8 cellular contexts compared by ENCODE assay signal in the genomic region with DNA sequence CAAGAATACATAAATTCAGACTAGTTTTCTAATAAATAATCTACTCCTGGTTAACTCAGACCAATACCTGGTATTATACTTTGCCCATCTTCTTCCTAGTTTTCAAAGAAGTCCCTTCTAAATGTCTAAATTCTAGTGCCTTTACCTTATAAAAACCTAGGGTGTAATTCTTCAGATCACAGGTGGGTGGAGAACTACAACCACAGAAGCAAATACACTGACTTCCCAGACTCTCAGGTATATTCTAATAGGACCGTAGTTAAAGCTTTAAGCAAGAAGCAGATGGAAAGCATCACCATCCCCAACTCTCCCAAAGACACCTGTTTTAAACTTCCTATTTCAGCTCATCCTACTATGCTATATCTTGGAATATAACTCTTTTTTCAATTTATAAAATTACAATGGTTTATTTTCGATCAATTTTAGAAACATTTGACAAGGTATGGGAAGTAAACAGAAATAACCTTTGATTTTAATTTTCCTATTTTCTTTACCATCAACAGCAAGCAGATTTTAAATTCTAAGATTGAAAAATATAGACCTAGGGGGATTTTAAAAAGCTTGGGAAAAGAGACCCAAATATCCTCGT. TPM values are rescaled to one million over a fixed set of nuclear protein-coding genes. Genes with fewer than 3 reads are reported as not detected.
DNase-seq lines count a peak whose midpoint lies in the region; ATAC-seq, FAIRE-seq and TF ChIP-seq lines count a peak whose summit lies in the region.

No MANE protein-coding gene starts in this region.

- no peaks in the 10 kb centered on the region for H3K9me3 ChIP-seq in naive thymus-derived CD4-positive, alpha-beta T cell (ENCODE audit: control insufficient read depth in 2 of 3, low read length in 3 of 3)

- H3K4me3 Mint-ChIP-seq in naive thymus-derived CD4-positive, alpha-beta T cell: no peak overlapping the region

- ATAC-seq in HG03521 (IDR thresholded peaks at IDR 0.05; ENCODE audit: unreplicated experiment): peak; percentile 44
- ATAC-seq in naive thymus-derived CD4-positive, alpha-beta T cell: peak; percentile 78

- POLR2A ChIA-PET in naive thymus-derived CD4-positive, alpha-beta T cell (lab: Charles Lee): interaction anchor here (0.6 kb wide), 1 partner anchor 13 kb away, joined by 3 read pairs; no protein-coding TSS in a partner anchor

- no peaks in the 10 kb centered on the region for H3K4me1 ChIP-seq in naive thymus-derived CD4-positive, alpha-beta T cell (ENCODE audit: control insufficient read depth in 2 of 2, insufficient read depth in 2 of 2, low read length in 2 of 2)

- FAIRE-seq in GM18507 (lab: Jason Lieb, UNC): peak; percentile 85
- FAIRE-seq in GM12891 (lab: Jason Lieb, UNC): no peak

- no peak overlapping the region for H3K4me3 ChIP-seq in astrocyte of the spinal cord (ENCODE audit: low read depth, low read length)
- no peak overlapping the region for H3K4me3 ChIP-seq in naive thymus-derived CD4-positive, alpha-beta T cell (ENCODE audit: low read length)

- in situ Hi-C loops in astrocyte of the spinal cord (cut with HindIII; ENCODE audit: low sequenced_read_pairs): no loop called here

- H3K9me3 Mint-ChIP-seq in naive thymus-derived CD4-positive, alpha-beta T cell: peaks cover 0 to 1% (median 0%) of the 10 kb centered on the region in 11 donors

- H3K27me3 ChIP-seq in naive thymus-derived CD4-positive, alpha-beta T cell (ENCODE audit: control insufficient read depth in 2 of 2, insufficient read depth in 2 of 2, low read length in 2 of 2): no peaks in the 10 kb centered on the region

- peaks cover 0 to 53% (median 11%) of the 10 kb centered on the region in 7 donors for H3K4me1 Mint-ChIP-seq in naive thymus-derived CD4-positive, alpha-beta T cell

- CTCF ChIA-PET in naive thymus-derived CD4-positive, alpha-beta T cell (lab: Charles Lee): interaction anchor here (1.1 to 2.2 kb wide), 4 partner anchors 11 to 1972 kb away, joined by 3 to 8 read pairs (median 6); no protein-coding TSS in a partner anchor

- H3K27me3 Mint-ChIP-seq in naive thymus-derived CD4-positive, alpha-beta T cell: no peaks in the 10 kb centered on the region

- no peak overlapping the region for H3K27ac ChIP-seq in naive thymus-derived CD4-positive, alpha-beta T cell (ENCODE audit: low read depth, low read length)

- no peak for TF ChIP-seq POLR2A in GM12891 (IDR thresholded peaks at IDR 0.05; ENCODE audit: low read depth, low read length)

- DNase-seq in A172 (ENCODE audit: low spot score): peak; percentile 4
- DNase-seq in GM18507 (ENCODE audit: extremely low spot score, insufficient read length, low read depth): no peak
- DNase-seq in astrocyte of the spinal cord (ENCODE audit: low read depth, low spot score): no peak
- DNase-seq in naive thymus-derived CD4-positive, alpha-beta T cell: peak in 6 of 9 donors; percentile 24 to 56 (median 42)
- no peak for DNase-seq in GM12891 (ENCODE audit: insufficient read length, low spot score)
- no peak for DNase-seq in NCI-H446 treated with DMSO at 0.1 percent for 48 hours (lab: John Stamatoyannopoulos, UW)
- no peak for DNase-seq in activated gamma-delta T cell (lab: John Stamatoyannopoulos, UW)

- intact Hi-C loops in naive thymus-derived CD4-positive, alpha-beta T cell (cut with micrococcal nuclease): loop anchor here (1.0 to 10.0 kb wide), 7 partner anchors 14 to 1972 kb away; partner anchors contain the start of gene MAN1A1 (in 1 of the 2)

- H3K36me3 Mint-ChIP-seq in naive thymus-derived CD4-positive, alpha-beta T cell: peaks cover 0 to 20% (median 0%) of the 10 kb centered on the region in 5 donors

- no peak overlapping the region for H3K27ac Mint-ChIP-seq in naive thymus-derived CD4-positive, alpha-beta T cell

- peak; percentile 32 for TF ChIP-seq CTCF in astrocyte of the spinal cord (IDR thresholded peaks at IDR 0.05; ENCODE audit: low read depth, low read length)

- no peaks in the 10 kb centered on the region for H3K36me3 ChIP-seq in naive thymus-derived CD4-positive, alpha-beta T cell (ENCODE audit: control insufficient read depth in 2 of 3, insufficient read depth in 3 of 3, low read length in 3 of 3)

TF ChIP-seq in GM12891, 5 proteins besides CTCF, POLR2A, EP300 and RAD21:
- TF ChIP-seq SPI1 (IDR thresholded peaks at IDR 0.05; ENCODE audit: low read depth, low read length) (no peak), PAX5 (IDR thresholded peaks at IDR 0.05; ENCODE audit: insufficient read depth, low read length, severe bottlenecking) (no peak), TAF1 (IDR thresholded peaks at IDR 0.05; ENCODE audit: low read depth, low read length) (no peak), POU2F2 (IDR thresholded peaks at IDR 0.05; ENCODE audit: low read depth, low read length) (no peak), POLR2AphosphoS5 (IDR thresholded peaks at IDR 0.05; ENCODE audit: low read depth, low read length) (no peak)

RNA-seq across cellular contexts. Expression of gene MAN1A1, which starts 15.8 kb away (rescaled TPM):
- total RNA-seq in A172 (2014; rRNA removed; shearing (Covaris generic)): 5.7 and 6.3 TPM in 2 replicates
- total RNA-seq in naive thymus-derived CD4-positive, alpha-beta T cell: 10 to 100 TPM in 2 of 5 experiments, 1 to 10 TPM in 3; 8.3 to 22.3 (median 8.5) TPM
- 1 to 10 TPM; 5.4 to 7.1 TPM for polyA plus RNA-seq in naive thymus-derived CD4-positive, alpha-beta T cell
- 9.5 TPM for polyA plus RNA-seq in GM12891 (2012; ENCODE audit: low read depth, missing spikeins)

Comparison
In these comparisons a context has a peak if more than half of its experiments do, and no peak if none do; other contexts are left out.
1. DNase-seq: peak in A172 (single experiment) and naive thymus-derived CD4-positive, alpha-beta T cell (6 of 9); none in GM18507 (single experiment), astrocyte of the spinal cord (single experiment), GM12891 (single experiment), NCI-H446 treated with DMSO at 0.1 percent for 48 hours (single experiment) and activated gamma-delta T cell (single experiment).